In the genomic region with DNA sequence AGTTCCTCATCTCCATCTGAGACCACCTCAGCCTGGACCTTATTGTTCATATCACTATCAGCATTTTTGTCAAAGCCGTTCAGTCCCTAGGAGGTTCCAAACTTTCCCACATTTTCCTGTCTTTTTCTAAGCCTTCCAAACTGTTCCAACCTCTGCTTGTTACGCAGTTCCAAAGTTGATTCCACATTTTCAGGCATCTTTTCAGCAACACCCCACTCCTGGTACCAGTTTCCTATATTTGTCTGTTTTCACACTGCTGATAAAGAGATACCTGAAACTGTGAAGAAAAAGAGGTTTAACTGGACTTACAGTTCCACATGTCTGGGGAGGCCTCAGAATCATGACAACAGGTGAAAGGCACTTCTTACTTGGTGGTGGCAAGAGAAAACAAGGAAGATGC, we compare ENCODE assay signal across 8 cellular contexts.
"Had no signal": no experiment of that assay in that cellular context is flagged by ENCODE, and none has a peak within 500 bp of the region (broad histone marks: within the 10 kb centered on the region; RNA-seq: fewer than 3 reads in every experiment).

No MANE protein-coding gene starts in this region.

- FAIRE-seq: G401.6, GM12878, GM12891, GM12892, GM18507, GM19239 had no signal

- DNase-seq: GDM1, GF-D8 had no signal

- H3K4me3 ChIP-seq: GM12878 had no signal

- ATAC-seq: GM12878 had no signal
